Comparison of ENCODE assay signal across 8 cellular contexts in the genomic region with DNA sequence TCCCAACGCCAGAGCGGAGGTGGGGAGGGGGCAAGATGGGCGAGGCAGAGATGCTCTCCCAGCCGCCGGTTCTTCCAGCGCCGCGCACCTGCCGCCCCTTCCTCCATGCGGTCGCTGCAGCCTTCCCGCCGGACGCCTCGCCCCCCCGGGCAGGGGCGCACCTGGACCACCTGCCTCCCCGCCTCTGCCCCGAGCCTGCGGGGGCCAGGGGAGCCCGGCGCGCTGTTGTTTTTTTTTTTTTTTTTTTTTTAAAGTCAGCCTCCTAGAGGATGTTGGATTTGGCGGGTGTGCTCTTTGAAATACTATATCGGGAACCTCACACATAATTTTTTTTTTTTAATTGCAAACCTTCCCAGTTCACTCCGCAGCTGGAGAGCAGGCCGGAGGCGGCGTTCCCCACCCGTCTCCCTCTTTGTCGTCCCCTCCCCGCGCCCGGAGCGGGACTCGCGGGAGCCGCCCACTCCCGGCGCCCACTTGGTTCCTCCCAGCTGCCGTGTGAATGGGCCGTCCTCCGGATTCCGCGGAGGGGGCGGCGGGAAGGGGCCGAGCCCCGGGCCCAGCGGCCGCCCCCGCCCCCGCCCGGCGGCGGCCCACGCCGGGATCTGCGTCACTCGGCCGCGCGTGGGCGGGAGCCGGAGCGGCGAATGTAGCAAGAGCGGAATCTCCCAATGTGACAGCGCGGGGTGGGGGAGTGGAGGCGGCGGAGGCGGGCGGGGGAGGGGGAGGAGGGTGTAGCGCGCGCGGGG. TPM values are rescaled to one million over a fixed set of nuclear protein-coding genes. Genes with fewer than 3 reads are reported as not detected.
DNase-seq lines count a peak whose midpoint lies in the region; ATAC-seq and TF ChIP-seq lines count a peak whose summit lies in the region.

No MANE protein-coding gene starts in this region.

- CTCF ChIA-PET in CD8-positive, alpha-beta T cell (lab: Charles Lee): no interaction called here

- no peaks in the 10 kb centered on the region for H3K27me3 Mint-ChIP-seq in CD8-positive, alpha-beta T cell (ENCODE audit: low read depth)
- peaks cover 29% of the 10 kb centered on the region for H3K27me3 Mint-ChIP-seq in endodermal cell (ENCODE audit: insufficient read depth)

- peak overlapping the region; percentile 56 for H3K9ac ChIP-seq in endodermal cell (ENCODE audit: extremely low read depth, low read length, poor library complexity, severe bottlenecking)

- ATAC-seq in CD8-positive, alpha-beta T cell: peak; percentile 81
- peak; percentile 65 for ATAC-seq in GM19452 (IDR thresholded peaks at IDR 0.05; ENCODE audit: unreplicated experiment)

- TF ChIP-seq CTCF in CD8-positive, alpha-beta T cell (IDR thresholded peaks at IDR 0.05): no peak
- no peak for TF ChIP-seq CTCF in endodermal cell (conservative IDR thresholded peaks at IDR 0.05)

- 0% methylated on average over 69 of the region's 78 CpGs; no CpG with 5 or more reads in 1 of the 2 experiments for WGBS in endodermal cell (ENCODE audit: insufficient coverage in 1 of 2, insufficient read length in 1 of 2), 2 experiments

- intact Hi-C loops in CD8-positive, alpha-beta T cell (cut with DNase I, micrococcal nuclease): loop anchor here (1.0 to 10.0 kb wide), 13 partner anchors 114 to 1206 kb away; partner anchors contain the start of genes WDR75 (in 2 of the 2), ANKAR (in 1 of the 2), ASNSD1 (in 1 of the 2) and MFSD6 (in 1 of the 2)

- no peaks in the 10 kb centered on the region for H3K9me3 Mint-ChIP-seq in CD8-positive, alpha-beta T cell
- H3K9me3 Mint-ChIP-seq in endodermal cell: no peaks in the 10 kb centered on the region

- peaks cover 26% of the 10 kb centered on the region for H3K4me1 ChIP-seq in CD8-positive, alpha-beta T cell (ENCODE audit: insufficient read depth, low read length)
- no peaks in the 10 kb centered on the region for H3K4me1 ChIP-seq in endodermal cell (ENCODE audit: control insufficient read depth, insufficient read depth, low read length)

- POLR2A ChIA-PET in CD8-positive, alpha-beta T cell (lab: Charles Lee): interaction anchor here (1.0 to 1.4 kb wide), 4 partner anchors 9 to 241 kb away, joined by 3 to 8 read pairs (median 4); partner anchors contain the start of gene MFSD6

- H3K4me3 Mint-ChIP-seq in CD8-positive, alpha-beta T cell: peak overlapping the region; percentile 84
- H3K4me3 Mint-ChIP-seq in endodermal cell: peak overlapping the region; percentile 75

- H3K27me3 ChIP-seq in CD8-positive, alpha-beta T cell (ENCODE audit: insufficient read depth, low read length): no peaks in the 10 kb centered on the region
- H3K27me3 ChIP-seq in endodermal cell (ENCODE audit: control insufficient read depth, insufficient read depth, low read length, poor library complexity, severe bottlenecking): no peaks in the 10 kb centered on the region

- peak overlapping the region; percentile 88 for H3K27ac Mint-ChIP-seq in CD8-positive, alpha-beta T cell
- no peak overlapping the region for H3K27ac Mint-ChIP-seq in endodermal cell

- no peaks in the 10 kb centered on the region for H3K36me3 ChIP-seq in CD8-positive, alpha-beta T cell (ENCODE audit: insufficient read depth, low read length)
- no peaks in the 10 kb centered on the region for H3K36me3 ChIP-seq in endodermal cell (ENCODE audit: control insufficient read depth, insufficient read depth, low read length)

- H3K9me3 ChIP-seq in CD8-positive, alpha-beta T cell (ENCODE audit: low read length): no peaks in the 10 kb centered on the region
- H3K9me3 ChIP-seq in endodermal cell (ENCODE audit: control insufficient read depth, low read length): no peaks in the 10 kb centered on the region

- peaks cover 6% of the 10 kb centered on the region for H3K36me3 Mint-ChIP-seq in CD8-positive, alpha-beta T cell
- H3K36me3 Mint-ChIP-seq in endodermal cell (ENCODE audit: low read depth): no peaks in the 10 kb centered on the region

- H3K4me1 Mint-ChIP-seq in CD8-positive, alpha-beta T cell (ENCODE audit: low read depth): peaks cover 44% of the 10 kb centered on the region
- H3K4me1 Mint-ChIP-seq in endodermal cell: peaks cover 9% of the 10 kb centered on the region

- peak; percentile 80 to 95 (median 87) for DNase-seq in CD8-positive, alpha-beta T cell
- DNase-seq in HK-2 (ENCODE audit: unreplicated experiment) (peak; percentile 87), NK-92 (lab: John Stamatoyannopoulos, UW; ENCODE audit: unreplicated experiment) (peak; percentile 57), endodermal cell (peak; percentile 79), midbrain (lab: John Stamatoyannopoulos, UW) (peak; percentile 95)
- DNase-seq in activated CD8-positive, alpha-beta memory T cell treated with anti-CD3 and anti-CD28 coated beads, Interleukin-2, amount 50 U/mL, for 1 hour (ENCODE audit: extremely low read depth): peak; percentile 94
- DNase-seq in stimulated activated CD8-positive, alpha-beta memory T cell treated with anti-CD3 and anti-CD28 coated beads, Interleukin-15, amount 100 ng/mL, for 4 hours (ENCODE audit: low read depth in 2 of 2): peak; percentile 76 to 86

- H3K27ac ChIP-seq in CD8-positive, alpha-beta T cell (ENCODE audit: low read depth, low read length): peak overlapping the region; percentile 63
- peak overlapping the region; percentile 33 for H3K27ac ChIP-seq in endodermal cell (ENCODE audit: low read depth, low read length)

- peak overlapping the region; percentile 58 for H3K4me3 ChIP-seq in CD8-positive, alpha-beta T cell (ENCODE audit: low read depth, low read length)
- peak overlapping the region; percentile 79 for H3K4me3 ChIP-seq in endodermal cell (ENCODE audit: low read length)

RNA-seq across cellular contexts. Expression of gene NAB1, which starts 0.4 kb away (rescaled TPM):
- total RNA-seq in CD8-positive, alpha-beta T cell: 10 to 100 TPM; 19.0 to 22.7 TPM
- 10 to 100 TPM; 21.7 to 36.1 TPM for total RNA-seq in endodermal cell
- polyA plus RNA-seq in endodermal cell (2013, experiment 1 of 2): 41.1 TPM
- 42.3 TPM for polyA plus RNA-seq in endodermal cell (2013, experiment 2 of 2)

Comparison
In these comparisons a context has a peak if more than half of its experiments do, and no peak if none do; other contexts are left out.
1. Peak in every context shown above with its lines: DNase-seq, ATAC-seq, H3K4me3 ChIP-seq and H3K27ac ChIP-seq.